In genomic region chr1:9344426-9345200, GRCh38 we compare ENCODE assay signal across 22 cellular contexts. TPM values are rescaled to one million over a fixed set of nuclear protein-coding genes. Genes with fewer than 3 reads are reported as not detected.
DNase-seq lines count a peak whose midpoint lies in the region; ATAC-seq and TF ChIP-seq lines count a peak whose summit lies in the region.
"Had no signal": no experiment of that assay in that cellular context is flagged by ENCODE, and none has a peak within 500 bp of the region (broad histone marks: within the 10 kb centered on the region; RNA-seq: fewer than 3 reads in every experiment).

No MANE protein-coding gene starts in this region.

- H3K4me3 Mint-ChIP-seq in immature natural killer cell = no peak overlapping the region
- H3K4me3 Mint-ChIP-seq: activated CD8-positive, alpha-beta T cell treated with anti-CD3 and anti-CD28 coated beads for 36 hours; HFFc6; nephron progenitor cell had no signal

- ATAC-seq in gastroesophageal sphincter (no peak), thoracic aorta (ENCODE audit: insufficient number of reproducible peaks, low FRiP score, low read depth) (no peak)
- ATAC-seq: activated CD8-positive, alpha-beta T cell treated with anti-CD3 and anti-CD28 coated beads for 36 hours; left lung; mucosa of descending colon had no signal

- peaks cover 0 to 7% (median 4%) of the 10 kb centered on the region in 3 donors for H3K36me3 Mint-ChIP-seq in immature natural killer cell

- H3K36me3 ChIP-seq in OCI-LY1 (ENCODE audit: insufficient read depth, low read length) (0 out of 2 replicates have a peak, but pooled peaks cover 6% of the 10 kb centered on the region), gastroesophageal sphincter (no peaks in the 10 kb centered on the region), thoracic aorta (no peaks in the 10 kb centered on the region)
- H3K36me3 ChIP-seq: left lung had no signal

- TF ChIP-seq POLR2A in gastroesophageal sphincter (IDR thresholded peaks at IDR 0.05) = no peak

- H3K9me2 ChIP-seq in OCI-LY1 (ENCODE audit: low read depth, low read length) = no peaks in the 10 kb centered on the region

- 86% methylated on average over 1 of the region's 13 CpGs; no CpG with 5 or more reads in 1 of the 2 donors for WGBS in gastroesophageal sphincter (ENCODE audit: low coverage in 1 of 2), 2 donors

- no peaks in the 10 kb centered on the region for H3K79me2 ChIP-seq in OCI-LY1 (ENCODE audit: insufficient read depth, low read length)
- H3K79me2 ChIP-seq: parathyroid adenoma had no signal

- TF ChIP-seq CTCF in OCI-LY1 (IDR thresholded peaks at IDR 0.05; ENCODE audit: low read length) (no peak), gastroesophageal sphincter (IDR thresholded peaks at IDR 0.05) (no peak), thoracic aorta (IDR thresholded peaks at IDR 0.05) (no peak)

- no peak for TF ChIP-seq EP300 in gastroesophageal sphincter (IDR thresholded peaks at IDR 0.05)

- H3K27me3 ChIP-seq in OCI-LY1 (ENCODE audit: insufficient read depth, low read length) (no peaks in the 10 kb centered on the region; the same call in 1 of the 2 replicates), gastroesophageal sphincter (no peaks in the 10 kb centered on the region), thoracic aorta (replicated peaks; ENCODE audit: insufficient read depth) (no peaks in the 10 kb centered on the region)
- H3K27me3 ChIP-seq: left lung had no signal

- no peak overlapping the region for H3K4me2 ChIP-seq in OCI-LY1 (ENCODE audit: low read length)

- peaks cover 29% of the 10 kb centered on the region for H3K4me1 ChIP-seq in OCI-LY1 (ENCODE audit: insufficient read depth, low read length, severe bottlenecking)
- H3K4me1 ChIP-seq in gastroesophageal sphincter = peaks cover 0 to 90% (median 65%) of the 10 kb centered on the region in 3 donors
- peaks cover 39 to 84% of the 10 kb centered on the region in 2 donors for H3K4me1 ChIP-seq in thoracic aorta (ENCODE audit: control insufficient read depth in 1 of 2, low read depth in 2 of 2)
- H3K4me1 ChIP-seq: parathyroid adenoma had no signal

- no peaks in the 10 kb centered on the region for H3F3A ChIP-seq in OCI-LY1 (ENCODE audit: insufficient read depth, low read length)

- no peak overlapping the region for H3K4me3 ChIP-seq in OCI-LY1 (ENCODE audit: low read depth, low read length, poor library complexity, severe bottlenecking)
- H3K4me3 ChIP-seq in gastroesophageal sphincter = no peak overlapping the region
- no peak overlapping the region for H3K4me3 ChIP-seq in thoracic aorta
- H3K4me3 ChIP-seq: left lung, mucosa of descending colon had no signal

- H2AFZ ChIP-seq in OCI-LY1 (ENCODE audit: low read length) = no peak overlapping the region
- H2AFZ ChIP-seq: parathyroid adenoma had no signal

- H3K9me3 ChIP-seq in OCI-LY1 (ENCODE audit: low read length) = no peaks in the 10 kb centered on the region
- H3K9me3 ChIP-seq in gastroesophageal sphincter = no peaks in the 10 kb centered on the region
- H3K9me3 ChIP-seq in thoracic aorta = no peaks in the 10 kb centered on the region
- H3K9me3 ChIP-seq: left lung, mucosa of descending colon had no signal

- no peak overlapping the region for H3K27ac Mint-ChIP-seq in immature natural killer cell
- H3K27ac Mint-ChIP-seq: activated CD8-positive, alpha-beta T cell treated with anti-CD3 and anti-CD28 coated beads for 36 hours; HFFc6; nephron progenitor cell had no signal

- no peaks in the 10 kb centered on the region for H4K20me1 ChIP-seq in OCI-LY1 (ENCODE audit: insufficient read depth, low read length)

- H3K9ac ChIP-seq in OCI-LY1 (ENCODE audit: low read length) = no peak overlapping the region; the same call in 1 of the 2 replicates
- H3K9ac ChIP-seq: parathyroid adenoma had no signal

- peaks cover 0 to 4% (median 3%) of the 10 kb centered on the region in 3 donors for H3K27me3 Mint-ChIP-seq in immature natural killer cell (ENCODE audit: low read depth in 3 of 3)
- H3K27me3 Mint-ChIP-seq: activated CD8-positive, alpha-beta T cell treated with anti-CD3 and anti-CD28 coated beads for 36 hours had no signal

- DNase-seq in NCI-H2196 (lab: John Stamatoyannopoulos, UW; ENCODE audit: unreplicated experiment) = peak; percentile 4
- DNase-seq in NCI-H2196 treated with DMSO at 0.1 percent for 48 hours (lab: John Stamatoyannopoulos, UW; ENCODE audit: unreplicated experiment) = no peak
- DNase-seq in thoracic aorta (ENCODE audit: low spot score) = no peak
- DNase-seq in immature natural killer cell = no peak
- DNase-seq in SW 1271 (lab: John Stamatoyannopoulos, UW) = no peak
- no peak for DNase-seq in dermis blood vessel endothelial cell
- DNase-seq: activated CD8-positive, alpha-beta T cell treated with anti-CD3 and anti-CD28 coated beads for 36 hours; activated gamma-delta T cell treated with Interleukin-2 at 50 U/mL for 16 hours; activated T-cell treated with anti-CD3 and anti-CD28 coated beads, Interleukin-2, amount 50 U/mL, for 1 hour; AML-193; COR-L47; HFFc6; Kasumi-1; mucosa of descending colon; NCI-H187; NCI-H524 treated with DMSO at 0.1 percent for 48 hours; nephron progenitor cell; T1000 had no signal

- no peaks in the 10 kb centered on the region for H3K4me1 Mint-ChIP-seq in immature natural killer cell

- H3K27ac ChIP-seq in OCI-LY1 (ENCODE audit: low read depth, low read length, poor library complexity, severe bottlenecking) (peak overlapping the region; percentile 40), gastroesophageal sphincter (peak overlapping the region in 3 of 4 donors; percentile 15 to 57 (median 29)), thoracic aorta (peak overlapping the region; percentile 15 to 50)
- H3K27ac ChIP-seq: left lung, parathyroid adenoma had no signal

- no peaks in the 10 kb centered on the region for H3K9me3 Mint-ChIP-seq in immature natural killer cell
- H3K9me3 Mint-ChIP-seq: activated CD8-positive, alpha-beta T cell treated with anti-CD3 and anti-CD28 coated beads for 36 hours; HFFc6 had no signal

RNA-seq across cellular contexts. Expression of gene SPSB1, which starts 51.9 kb away (rescaled TPM):
- total RNA-seq in gastroesophageal sphincter (100 to 1,000 TPM in 2 of 4 donors, 10 to 100 TPM in 2; 56.3 to 111 (median 99.5) TPM), thoracic aorta (100 to 1,000 TPM; 107 to 171 TPM), dermis blood vessel endothelial cell (19.6 and 35.8 TPM in 2 replicates)
- polyA plus RNA-seq in immature natural killer cell = 1 to 10 TPM in 2 of 3 donors, not detected in 1; 2.4 to 6.6 TPM
